ENCODE assay signal across 16 cellular contexts in genomic region chr22:39627865-39628562, GRCh38. TPM values are rescaled to one million over a fixed set of nuclear protein-coding genes. Genes with fewer than 3 reads are reported as not detected.
A peak's percentile ranks its signal among the peaks of the same experiment; 100 is the strongest.
DNase-seq lines count a peak whose midpoint lies in the region; ATAC-seq, FAIRE-seq and TF ChIP-seq lines count a peak whose summit lies in the region.
"Had no signal": no experiment of that assay in that cellular context is flagged by ENCODE, and none has a peak within 500 bp of the region (broad histone marks: within the 10 kb centered on the region; RNA-seq: fewer than 3 reads in every experiment).

No MANE protein-coding gene starts in this region.

- intact Hi-C loops in K562 (cut with micrococcal nuclease), result no loop called here

- TF ChIP-seq POLR2A in K562 (conservative IDR thresholded peaks at IDR 0.05), result no peak
- TF ChIP-seq POLR2A in upper lobe of left lung (IDR thresholded peaks at IDR 0.05), result no peak

- no peaks in the 10 kb centered on the region for H3F3A ChIP-seq in SK-N-SH (replicated peaks; ENCODE audit: insufficient read depth)

- WGBS in SK-N-SH (ENCODE audit: low lambda C conversion rate), result 57% methylated on average over 6 of the region's 12 CpGs
- WGBS in K562 (ENCODE audit: insufficient coverage, low coverage, missing lambda C conversion rate), result 74% methylated on average over 8 of the region's 12 CpGs
- WGBS in upper lobe of left lung, 2 donors, result 55 to 58% methylated on average over 9 to 12 of the region's 12 CpGs

- FAIRE-seq in K562 (lab: Jason Lieb, UNC), result no peak
- FAIRE-seq: H54 had no signal

- H3K4me2 ChIP-seq in SK-N-SH (no peak overlapping the region), K562 (ENCODE audit: insufficient read depth, low read length) (no peak overlapping the region)

- H3K9me3 ChIP-seq in SK-N-SH (no peaks in the 10 kb centered on the region), K562 (replicated peaks; ENCODE audit: control insufficient read depth, insufficient read depth, low read depth, low read length) (no peaks in the 10 kb centered on the region), upper lobe of left lung (no peaks in the 10 kb centered on the region)

- DNase-seq in SK-N-SH (peak; percentile 51), ELF-1 (ENCODE audit: low read depth, low spot score) (peak; percentile 39), K562 (ENCODE audit: extremely low read depth in 1 of 4, low spot score in 3 of 4) (peak in 3 of 4 experiments; percentile 26 to 34 (median 27)), inferior parietal cortex (ENCODE audit: extremely low spot score) (no peak), upper lobe of left lung (no peak)
- DNase-seq in stimulated activated CD8-positive, alpha-beta memory T cell treated with anti-CD3 and anti-CD28 coated beads, Interleukin-4, amount 100 ng/mL, for 48 hours, result no peak
- DNase-seq: ACHN; CD4-positive, alpha-beta memory T cell; DND-41; GF-D8; GM23248; KBM-7 had no signal

- no peaks in the 10 kb centered on the region for H3K36me3 ChIP-seq in SK-N-SH (replicated peaks in 1 of 2; ENCODE audit: control insufficient read depth in 1 of 2, insufficient read depth in 2 of 2, low read length in 1 of 2)
- no peaks in the 10 kb centered on the region for H3K36me3 ChIP-seq in K562 (ENCODE audit: control insufficient read depth, insufficient read depth, low read length)
- H3K36me3 ChIP-seq in upper lobe of left lung, result no peaks in the 10 kb centered on the region

- no peak for ATAC-seq in SK-N-SH treated with all-trans-retinoic acid at 6 μM for 48 hours
- ATAC-seq in K562, result no peak
- ATAC-seq in upper lobe of left lung (ENCODE audit: low FRiP score in 2 of 2), result no peak

- CTCF ChIA-PET in SK-N-SH (lab: Yijun Ruan, JAX), result interaction anchor here (1.2 kb wide), 1 partner anchor 31 kb away, joined by 3 read pairs; no protein-coding TSS in a partner anchor
- CTCF ChIA-PET in K562 (lab: Yijun Ruan, JAX; ENCODE audit: low intra/inter-chr PET ratio), result no interaction called here

- no TSS peak for BruUV-seq in K562 (replicated peaks; lab: Mats Ljungman, UMichigan)

- no peaks in the 10 kb centered on the region; a peak in 1 of 4 replicates for H3K4me1 ChIP-seq in SK-N-SH (ENCODE audit: control insufficient read depth in 1 of 2, insufficient read depth in 2 of 2, low read depth in 1 of 2, low read length in 1 of 2)
- H3K4me1 ChIP-seq in K562 (replicated peaks in 1 of 2; ENCODE audit: control insufficient read depth in 2 of 2, insufficient read depth in 2 of 2, low read length in 2 of 2), result peaks cover 16 to 66% of the 10 kb centered on the region in 2 experiments
- no peaks in the 10 kb centered on the region for H3K4me1 ChIP-seq in upper lobe of left lung

- H3K9me1 ChIP-seq in K562 (ENCODE audit: control insufficient read depth, insufficient read depth, low read length), result no peaks in the 10 kb centered on the region

- no peak overlapping the region for H3K4me3 ChIP-seq in SK-N-SH (ENCODE audit: low read depth in 2 of 2, low read length in 1 of 2)
- no peak overlapping the region for H3K4me3 ChIP-seq in K562
- H3K4me3 ChIP-seq in upper lobe of left lung, result no peak overlapping the region
- H3K4me3 ChIP-seq: GM23248 had no signal

- H3K27me3 ChIP-seq in SK-N-SH (ENCODE audit: insufficient read depth), result no peaks in the 10 kb centered on the region
- H3K27me3 ChIP-seq in K562 (ENCODE audit: control insufficient read depth in 2 of 2, insufficient read depth in 2 of 2, low read length in 2 of 2), result no peaks in the 10 kb centered on the region
- peaks cover 0 to 8% (median 2%) of the 10 kb centered on the region in 4 donors for H3K27me3 ChIP-seq in upper lobe of left lung

- POLR2A ChIA-PET in SK-N-SH (lab: Yijun Ruan, JAX), result no interaction called here
- POLR2A ChIA-PET in K562 (lab: Yijun Ruan, JAX), result interaction anchor here (0.6 kb wide), 1 partner anchor 17 kb away, joined by 4 read pairs; no protein-coding TSS in a partner anchor

- in situ Hi-C loops in K562 (cut with MboI), result no loop called here

- H2AFZ ChIP-seq in SK-N-SH (ENCODE audit: low read depth) (no peak overlapping the region), K562 (ENCODE audit: low read depth, low read length) (no peak overlapping the region)
- H2AFZ ChIP-seq: GM23248 had no signal

- no peak for TF ChIP-seq EP300 in SK-N-SH (IDR thresholded peaks at IDR 0.05; ENCODE audit: borderline replicate concordance in 1 of 2, low read depth in 1 of 2, low read length in 1 of 2)
- TF ChIP-seq EP300 in K562 (IDR thresholded peaks at IDR 0.05; ENCODE audit: low read length), result no peak
- TF ChIP-seq EP300 in upper lobe of left lung (IDR thresholded peaks at IDR 0.05), result no peak

- TF ChIP-seq RAD21 in SK-N-SH (IDR thresholded peaks at IDR 0.05; ENCODE audit: low read length), result no peak
- TF ChIP-seq RAD21 in K562 (CRISPR knock-in tag; conservative IDR thresholded peaks at IDR 0.05 in 1 of 2, IDR thresholded peaks at IDR 0.05 in 1 of 2), result no peak

- no peak for TF ChIP-seq CTCF in SK-N-SH (IDR thresholded peaks at IDR 0.05)
- no peak for TF ChIP-seq CTCF in K562 (IDR thresholded peaks at IDR 0.05 in 2 of 3, conservative IDR thresholded peaks at IDR 0.05 in 1 of 3; ENCODE audit: insufficient read depth in 2 of 3, low read depth in 1 of 3, low read length in 3 of 3)
- no peak for TF ChIP-seq CTCF in upper lobe of left lung (IDR thresholded peaks at IDR 0.05)

- H4K20me1 ChIP-seq in SK-N-SH (ENCODE audit: insufficient read depth) (no peaks in the 10 kb centered on the region), K562 (replicated peaks; ENCODE audit: control insufficient read depth, insufficient read depth, low read length) (no peaks in the 10 kb centered on the region)

- H3K79me2 ChIP-seq in SK-N-SH (ENCODE audit: insufficient read depth) (no peaks in the 10 kb centered on the region), K562 (ENCODE audit: control insufficient read depth, insufficient read depth, low read length) (no peaks in the 10 kb centered on the region)

- H3K27ac ChIP-seq in SK-N-SH (ENCODE audit: low read depth in 2 of 2, low read length in 1 of 2) (no peak overlapping the region), K562 (ENCODE audit: extremely low read depth, low read depth, low read length) (no peak overlapping the region), upper lobe of left lung (no peak overlapping the region)
- H3K27ac ChIP-seq: C4-2B, GM23248, HL-60 had no signal

- no peaks in the 10 kb centered on the region for H3K9me2 ChIP-seq in SK-N-SH

- H3K9ac ChIP-seq in SK-N-SH, result no peak overlapping the region
- H3K9ac ChIP-seq in K562 (ENCODE audit: insufficient read depth in 1 of 2, low read depth in 2 of 2, low read length in 2 of 2), result no peak overlapping the region; a peak in 2 of 4 replicates
- H3K9ac ChIP-seq: GM23248 had no signal

TF ChIP-seq in SK-N-SH, 30 proteins besides CTCF, POLR2A, EP300 and RAD21 (continues in another document):
- no peak for TF ChIP-seq SIN3A (IDR thresholded peaks at IDR 0.05; ENCODE audit: borderline replicate concordance, low read depth, low read length)
- TF ChIP-seq, protein P1, sequence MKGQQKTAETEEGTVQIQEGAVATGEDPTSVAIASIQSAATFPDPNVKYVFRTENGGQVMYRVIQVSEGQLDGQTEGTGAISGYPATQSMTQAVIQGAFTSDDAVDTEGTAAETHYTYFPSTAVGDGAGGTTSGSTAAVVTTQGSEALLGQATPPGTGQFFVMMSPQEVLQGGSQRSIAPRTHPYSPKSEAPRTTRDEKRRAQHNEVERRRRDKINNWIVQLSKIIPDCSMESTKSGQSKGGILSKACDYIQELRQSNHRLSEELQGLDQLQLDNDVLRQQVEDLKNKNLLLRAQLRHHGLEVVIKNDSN (IDR thresholded peaks at IDR 0.05; ENCODE audit: borderline replicate concordance, low read depth), result no peak

TF ChIP-seq in K562, 482 proteins besides CTCF, POLR2A, EP300 and RAD21 (continues in another document):
- TF ChIP-seq, protein P2, sequence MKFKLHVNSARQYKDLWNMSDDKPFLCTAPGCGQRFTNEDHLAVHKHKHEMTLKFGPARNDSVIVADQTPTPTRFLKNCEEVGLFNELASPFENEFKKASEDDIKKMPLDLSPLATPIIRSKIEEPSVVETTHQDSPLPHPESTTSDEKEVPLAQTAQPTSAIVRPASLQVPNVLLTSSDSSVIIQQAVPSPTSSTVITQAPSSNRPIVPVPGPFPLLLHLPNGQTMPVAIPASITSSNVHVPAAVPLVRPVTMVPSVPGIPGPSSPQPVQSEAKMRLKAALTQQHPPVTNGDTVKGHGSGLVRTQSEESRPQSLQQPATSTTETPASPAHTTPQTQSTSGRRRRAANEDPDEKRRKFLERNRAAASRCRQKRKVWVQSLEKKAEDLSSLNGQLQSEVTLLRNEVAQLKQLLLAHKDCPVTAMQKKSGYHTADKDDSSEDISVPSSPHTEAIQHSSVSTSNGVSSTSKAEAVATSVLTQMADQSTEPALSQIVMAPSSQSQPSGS (CRISPR knock-in tag; IDR thresholded peaks at IDR 0.05), result no peak

RNA-seq across cellular contexts. Expression of gene CACNA1I, which starts 57.5 kb away (rescaled TPM):
- polyA plus RNA-seq in SK-N-SH (2012; rRNA removed) (under 0.01 TPM in 1 of 2 replicates, not detected in the other), K562 (2011; rRNA removed) (0.22 and 0.79 TPM in 2 replicates), K562 (2014; fragmentation: Illumina TruSeq; extraction: Trizol) (0.30 and 0.31 TPM in 2 replicates), K562 (2014; fragmentation: Nextera tagmentation; extraction: Ambion mirVana) (under 1 TPM in 1 of 2 experiments, not detected in 1; 0.01 TPM), K562 (2014; rRNA removed) (0.31 and 0.41 TPM in 2 replicates)
- under 0.01 TPM in 1 of 2 replicates, not detected in the other for polyA plus RNA-seq in SK-N-SH (2012; cell fraction: cytosol; rRNA removed)
- polyA plus RNA-seq in SK-N-SH (2012; cell fraction: nucleus; rRNA removed), result 0.01 and 0.02 TPM in 2 replicates
- 3.5 and 12.7 TPM in 2 replicates for total RNA-seq in K562 (2011; cell fraction: chromatin; rRNA removed; ENCODE audit: low replicate concordance)
- 3.9 and 6.0 TPM in 2 replicates for total RNA-seq in K562 (2011; cell fraction: nucleolus; rRNA removed)
- total RNA-seq in K562 (2011; cell fraction: nucleoplasm; rRNA removed), result 3.4 and 3.6 TPM in 2 replicates
- total RNA-seq in K562 (2014; rRNA removed) (0.24 and 0.32 TPM in 2 replicates), K562 (2014; rRNA removed; fragmentation: Illumina TruSeq; extraction: Trizol) (0.06 and 0.07 TPM in 2 replicates), K562 (2015; rRNA removed; fragmentation: Illumina TruSeq; extraction: Trizol) (0.11 TPM in 2 replicates), K562 (2021) (0.45 and 0.78 TPM in 2 replicates), upper lobe of left lung (1 to 10 TPM in 1 of 6 donors, under 1 TPM in 5; 0.15 to 4.2 (median 0.34) TPM)
- 0.13 and 1.0 TPM in 2 replicates for polyA plus RNA-seq in K562 (2011; cell fraction: cytosol; rRNA removed)
- polyA plus RNA-seq in K562 (2011; cell fraction: nucleus; rRNA removed), result 1.9 and 12.3 TPM in 2 replicates
- 0.56 and 0.90 TPM in 2 replicates for polyA plus RNA-seq in K562 (2012)
- polyA minus RNA-seq in K562 (2011; rRNA and poly(A)+ RNA removed), result 0.09 and 0.74 TPM in 2 replicates
- polyA minus RNA-seq in K562 (2011; cell fraction: cytosol; rRNA and poly(A)+ RNA removed), result 0.27 and 1.0 TPM in 2 replicates
- polyA minus RNA-seq in K562 (2011; cell fraction: nucleus; rRNA and poly(A)+ RNA removed), result 0.56 and 2.4 TPM in 2 replicates
- total RNA-seq: GM23248 had no signal
- polyA plus RNA-seq: GM23248 had no signal

Comparison
In these comparisons a context has a peak if more than half of its experiments do, and no peak if none do; other contexts are left out.
1. DNase-seq: peak in SK-N-SH (single experiment), ELF-1 (single experiment) and K562 (3 of 4); none in stimulated activated CD8-positive, alpha-beta memory T cell treated with anti-CD3 and anti-CD28 coated beads, Interleukin-4, amount 100 ng/mL, for 48 hours (single experiment), inferior parietal cortex (single experiment) and upper lobe of left lung (0 of 2).